Comparison of ENCODE assay signal across 11 cellular contexts in the genomic region with DNA sequence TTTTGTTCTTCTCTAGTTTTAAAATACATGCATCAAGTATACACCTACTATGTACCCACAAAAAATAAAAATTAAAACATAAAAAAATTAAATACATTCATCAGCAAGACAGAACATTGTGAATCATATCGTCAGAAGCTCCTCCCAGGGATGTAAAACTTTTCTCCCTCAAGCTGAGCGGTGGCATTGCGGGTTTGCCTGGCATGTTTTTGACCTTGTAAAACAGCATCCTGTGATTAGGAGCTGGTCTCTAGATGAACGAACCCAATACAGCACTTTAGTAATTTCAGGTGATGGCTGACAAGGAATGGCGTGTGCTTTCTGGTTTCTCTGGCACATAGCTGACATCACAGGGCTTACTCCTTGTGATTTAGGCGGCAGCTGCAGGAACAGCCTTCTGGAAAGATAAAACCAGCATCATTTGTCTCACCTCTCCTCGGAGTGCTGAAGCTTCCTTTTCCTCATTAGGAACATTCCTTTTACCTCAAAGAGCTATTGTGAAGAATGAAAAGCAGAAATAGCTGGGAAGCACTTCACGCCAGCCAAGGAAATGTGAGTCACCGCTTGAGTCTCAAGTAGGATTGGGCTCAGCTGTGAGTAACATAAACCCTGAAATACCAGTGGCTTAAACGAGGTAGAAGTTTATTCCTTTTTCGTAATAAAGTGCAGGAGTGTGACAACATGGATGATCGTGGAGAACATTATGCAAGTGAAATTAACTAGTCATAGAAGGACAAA. TPM values are rescaled to one million over a fixed set of nuclear protein-coding genes. Genes with fewer than 3 reads are reported as not detected.
DNase-seq lines count a peak whose midpoint lies in the region; ATAC-seq and TF ChIP-seq lines count a peak whose summit lies in the region.
"Had no signal": no experiment of that assay in that cellular context is flagged by ENCODE, and none has a peak within 500 bp of the region (broad histone marks: within the 10 kb centered on the region; RNA-seq: fewer than 3 reads in every experiment).

No MANE protein-coding gene starts in this region.

- H3K27me3 Mint-ChIP-seq in activated naive CD4-positive, alpha-beta T cell treated with anti-CD3 and anti-CD28 coated beads, Interleukin-2, amount 50 U/mL, for 24 hours: no peaks in the 10 kb centered on the region
- H3K27me3 Mint-ChIP-seq in activated naive CD4-positive, alpha-beta T cell treated with anti-CD3 and anti-CD28 coated beads for 36 hours (ENCODE audit: low read depth): no peaks in the 10 kb centered on the region
- no peaks in the 10 kb centered on the region for H3K27me3 Mint-ChIP-seq in activated naive CD4-positive, alpha-beta T cell treated with anti-CD3 and anti-CD28 coated beads, Interleukin-2, amount 10 ng/mL, durations not matched to agents 7 days and 5 days
- H3K27me3 Mint-ChIP-seq: naive B cell had no signal

- POLR2A ChIA-PET in SK-N-SH (lab: Yijun Ruan, JAX): no interaction called here

- no peaks in the 10 kb centered on the region for H3K79me2 ChIP-seq in SK-N-SH (ENCODE audit: insufficient read depth)

- H3K27ac ChIP-seq in SK-N-SH (ENCODE audit: low read depth in 2 of 2, low read length in 1 of 2) (peak overlapping the region in 1 of 2 experiments; percentile 68; a peak in 2 of 4 replicates), upper lobe of right lung (no peak overlapping the region)
- H3K27ac ChIP-seq: adrenal gland, C4-2B had no signal

- H3K4me3 Mint-ChIP-seq in activated naive CD4-positive, alpha-beta T cell treated with anti-CD3 and anti-CD28 coated beads, Interleukin-2, amount 50 U/mL, for 24 hours: no peak overlapping the region
- no peak overlapping the region for H3K4me3 Mint-ChIP-seq in activated naive CD4-positive, alpha-beta T cell treated with anti-CD3 and anti-CD28 coated beads for 36 hours
- no peak overlapping the region for H3K4me3 Mint-ChIP-seq in activated naive CD4-positive, alpha-beta T cell treated with anti-CD3 and anti-CD28 coated beads, Interleukin-2, amount 10 ng/mL, durations not matched to agents 7 days and 5 days
- H3K4me3 Mint-ChIP-seq: naive B cell had no signal

- peaks cover 11% of the 10 kb centered on the region for H3F3A ChIP-seq in SK-N-SH (replicated peaks; ENCODE audit: insufficient read depth)

- peaks cover 5% of the 10 kb centered on the region; the same call in 1 of the 2 replicates for H3K27me3 ChIP-seq in SK-N-SH (ENCODE audit: insufficient read depth)
- H3K27me3 ChIP-seq in upper lobe of right lung: no peaks in the 10 kb centered on the region

- TF ChIP-seq CTCF in SK-N-SH (IDR thresholded peaks at IDR 0.05) (no peak), upper lobe of right lung (IDR thresholded peaks at IDR 0.05) (no peak)

- no peaks in the 10 kb centered on the region for H3K4me1 ChIP-seq in SK-N-SH (ENCODE audit: control insufficient read depth in 1 of 2, insufficient read depth in 2 of 2, low read depth in 1 of 2, low read length in 1 of 2)
- no peaks in the 10 kb centered on the region for H3K4me1 ChIP-seq in upper lobe of right lung
- H3K4me1 ChIP-seq: adrenal gland had no signal

- TF ChIP-seq EP300 in SK-N-SH (IDR thresholded peaks at IDR 0.05; ENCODE audit: borderline replicate concordance in 1 of 2, low read depth in 1 of 2, low read length in 1 of 2): no peak

- no peak for TF ChIP-seq RAD21 in SK-N-SH (IDR thresholded peaks at IDR 0.05; ENCODE audit: low read length)

- H3K9me2 ChIP-seq in SK-N-SH: no peaks in the 10 kb centered on the region

- H3K4me3 ChIP-seq in SK-N-SH (ENCODE audit: low read depth in 2 of 2, low read length in 1 of 2) (peak overlapping the region; percentile 18; a peak in 2 of 4 replicates), upper lobe of right lung (no peak overlapping the region)
- H3K4me3 ChIP-seq: adrenal gland had no signal

- peak overlapping the region; percentile 66 for H3K4me2 ChIP-seq in SK-N-SH

- 24% methylated on average over 12 of the region's 12 CpGs for WGBS in SK-N-SH (ENCODE audit: low lambda C conversion rate)

- no peak overlapping the region for H2AFZ ChIP-seq in SK-N-SH (ENCODE audit: low read depth)

- intact Hi-C loops in activated naive CD4-positive, alpha-beta T cell treated with anti-CD3 and anti-CD28 coated beads for 36 hours (cut with micrococcal nuclease): no loop called here
- intact Hi-C loops in upper lobe of right lung (cut with DNase I): no loop called here

- no peaks in the 10 kb centered on the region for H3K36me3 ChIP-seq in SK-N-SH (replicated peaks in 1 of 2; ENCODE audit: control insufficient read depth in 1 of 2, insufficient read depth in 2 of 2, low read length in 1 of 2)
- H3K36me3 ChIP-seq in upper lobe of right lung: no peaks in the 10 kb centered on the region
- H3K36me3 ChIP-seq: adrenal gland had no signal

- no peaks in the 10 kb centered on the region for H4K20me1 ChIP-seq in SK-N-SH (ENCODE audit: insufficient read depth)

- no peak for DNase-seq in activated naive CD4-positive, alpha-beta T cell treated with anti-CD3 and anti-CD28 coated beads for 36 hours
- DNase-seq in SK-N-SH (no peak), glomerular visceral epithelial cell (ENCODE audit: extremely low spot score) (peak; percentile 81), upper lobe of right lung (no peak), putamen (ENCODE audit: low spot score) (no peak)
- DNase-seq in stimulated activated CD8-positive, alpha-beta memory T cell treated with anti-CD3 and anti-CD28 coated beads, Interleukin-4, amount 100 ng/mL, for 48 hours: no peak
- no peak for DNase-seq in activated naive CD4-positive, alpha-beta T cell treated with anti-CD3 and anti-CD28 coated beads, Interleukin-2, amount 10 ng/mL, durations not matched to agents 7 days and 5 days
- DNase-seq: naive B cell had no signal

- no peaks in the 10 kb centered on the region for H3K4me1 Mint-ChIP-seq in activated naive CD4-positive, alpha-beta T cell treated with anti-CD3 and anti-CD28 coated beads, Interleukin-2, amount 50 U/mL, for 24 hours
- H3K4me1 Mint-ChIP-seq in activated naive CD4-positive, alpha-beta T cell treated with anti-CD3 and anti-CD28 coated beads for 36 hours (ENCODE audit: low read depth): no peaks in the 10 kb centered on the region
- H3K4me1 Mint-ChIP-seq in activated naive CD4-positive, alpha-beta T cell treated with anti-CD3 and anti-CD28 coated beads, Interleukin-2, amount 10 ng/mL, durations not matched to agents 7 days and 5 days: no peaks in the 10 kb centered on the region
- H3K4me1 Mint-ChIP-seq: naive B cell had no signal

- ATAC-seq in upper lobe of right lung: peak; percentile 84

- H3K9me3 Mint-ChIP-seq in activated naive CD4-positive, alpha-beta T cell treated with anti-CD3 and anti-CD28 coated beads, Interleukin-2, amount 50 U/mL, for 24 hours: no peaks in the 10 kb centered on the region
- H3K9me3 Mint-ChIP-seq in activated naive CD4-positive, alpha-beta T cell treated with anti-CD3 and anti-CD28 coated beads for 36 hours: no peaks in the 10 kb centered on the region
- peaks cover 3% of the 10 kb centered on the region for H3K9me3 Mint-ChIP-seq in activated naive CD4-positive, alpha-beta T cell treated with anti-CD3 and anti-CD28 coated beads, Interleukin-2, amount 10 ng/mL, durations not matched to agents 7 days and 5 days

- H3K9ac ChIP-seq in SK-N-SH: peak overlapping the region; percentile 46; the same call in 1 of the 2 replicates

- CTCF ChIA-PET in activated naive CD4-positive, alpha-beta T cell treated with anti-CD3 and anti-CD28 coated beads for 36 hours (lab: Charles Lee): no interaction called here
- CTCF ChIA-PET in SK-N-SH (lab: Yijun Ruan, JAX): interaction anchor here (0.9 kb wide), 1 partner anchor 10 kb away, joined by 3 read pairs; no protein-coding TSS in a partner anchor
- CTCF ChIA-PET in activated naive CD4-positive, alpha-beta T cell treated with anti-CD3 and anti-CD28 coated beads, Interleukin-2, amount 10 ng/mL, durations not matched to agents 7 days and 5 days (lab: Charles Lee): no interaction called here

- no peaks in the 10 kb centered on the region for H3K36me3 Mint-ChIP-seq in activated naive CD4-positive, alpha-beta T cell treated with anti-CD3 and anti-CD28 coated beads, Interleukin-2, amount 50 U/mL, for 24 hours
- H3K36me3 Mint-ChIP-seq in activated naive CD4-positive, alpha-beta T cell treated with anti-CD3 and anti-CD28 coated beads for 36 hours (ENCODE audit: low read depth): no peaks in the 10 kb centered on the region
- peaks cover 2% of the 10 kb centered on the region for H3K36me3 Mint-ChIP-seq in activated naive CD4-positive, alpha-beta T cell treated with anti-CD3 and anti-CD28 coated beads, Interleukin-2, amount 10 ng/mL, durations not matched to agents 7 days and 5 days

- peak overlapping the region; percentile 57 for H3K27ac Mint-ChIP-seq in activated naive CD4-positive, alpha-beta T cell treated with anti-CD3 and anti-CD28 coated beads, Interleukin-2, amount 50 U/mL, for 24 hours
- H3K27ac Mint-ChIP-seq in activated naive CD4-positive, alpha-beta T cell treated with anti-CD3 and anti-CD28 coated beads for 36 hours: no peak overlapping the region
- no peak overlapping the region for H3K27ac Mint-ChIP-seq in activated naive CD4-positive, alpha-beta T cell treated with anti-CD3 and anti-CD28 coated beads, Interleukin-2, amount 10 ng/mL, durations not matched to agents 7 days and 5 days
- H3K27ac Mint-ChIP-seq: naive B cell had no signal

- H3K9me3 ChIP-seq in SK-N-SH (no peaks in the 10 kb centered on the region), upper lobe of right lung (no peaks in the 10 kb centered on the region)
- H3K9me3 ChIP-seq: adrenal gland had no signal

TF ChIP-seq in SK-N-SH, 30 proteins besides CTCF, POLR2A, EP300 and RAD21 (continues in another document):
- TF ChIP-seq NFIC (IDR thresholded peaks at IDR 0.05; ENCODE audit: borderline replicate concordance) (peak; percentile 38; the same call in 1 of the 2 replicates), PBX3 (IDR thresholded peaks at IDR 0.05) (peak; percentile 33), FOXJ3 (CRISPR knock-in tag; IDR thresholded peaks at IDR 0.05) (no peak), JUND (IDR thresholded peaks at IDR 0.05) (peak; percentile 44)
- TF ChIP-seq, protein P1, sequence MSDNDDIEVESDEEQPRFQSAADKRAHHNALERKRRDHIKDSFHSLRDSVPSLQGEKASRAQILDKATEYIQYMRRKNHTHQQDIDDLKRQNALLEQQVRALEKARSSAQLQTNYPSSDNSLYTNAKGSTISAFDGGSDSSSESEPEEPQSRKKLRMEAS (IDR thresholded peaks at IDR 0.05; ENCODE audit: low read depth): peak; percentile 25; the same call in 1 of the 2 replicates

RNA-seq across cellular contexts. Expression of gene NYX, which starts 44.3 kb away (rescaled TPM):
- not detected for total RNA-seq in activated naive CD4-positive, alpha-beta T cell treated with anti-CD3 and anti-CD28 coated beads for 36 hours
- polyA plus RNA-seq in SK-N-SH (2012; rRNA removed): not detected in 2 replicates
- not detected in 2 replicates for polyA plus RNA-seq in SK-N-SH (2012; cell fraction: cytosol; rRNA removed)
- polyA plus RNA-seq in SK-N-SH (2012; cell fraction: nucleus; rRNA removed): not detected in 2 replicates
- total RNA-seq in upper lobe of right lung: not detected
- total RNA-seq: adrenal gland had no signal
- polyA plus RNA-seq: adrenal gland had no signal
